Comparison of ENCODE assay signal across 9 cellular contexts in genomic region chr3:139718415-139718814, GRCh38. TPM values are rescaled to one million over a fixed set of nuclear protein-coding genes. Genes with fewer than 3 reads are reported as not detected.
DNase-seq lines count a peak whose midpoint lies in the region; ATAC-seq, FAIRE-seq and TF ChIP-seq lines count a peak whose summit lies in the region.
"Had no signal": no experiment of that assay in that cellular context is flagged by ENCODE, and none has a peak within 500 bp of the region (broad histone marks: within the 10 kb centered on the region; RNA-seq: fewer than 3 reads in every experiment).

No MANE protein-coding gene starts in this region.

- no peak overlapping the region for H3K27ac Mint-ChIP-seq in HFFc6

- FAIRE-seq in kidney (lab: Jason Lieb, UNC) = no peak

- H3K9me3 ChIP-seq in kidney (ENCODE audit: control insufficient read depth in 1 of 2, low read length in 2 of 2) = no peaks in the 10 kb centered on the region

- intact Hi-C loops in kidney (cut with DNase I) = no loop called here

- ATAC-seq in GM18511 (IDR thresholded peaks at IDR 0.05; ENCODE audit: unreplicated experiment) (no peak), GM18502 (IDR thresholded peaks at IDR 0.05; ENCODE audit: poor library complexity, unreplicated experiment) (no peak), HG03521 (IDR thresholded peaks at IDR 0.05; ENCODE audit: unreplicated experiment) (no peak)

- H3K27me3 Mint-ChIP-seq in HFFc6 (ENCODE audit: insufficient read depth) = peaks cover 2% of the 10 kb centered on the region

- H3K36me3 Mint-ChIP-seq in HFFc6 (ENCODE audit: low read depth) = no peaks in the 10 kb centered on the region

- H3K36me3 ChIP-seq in kidney (ENCODE audit: control insufficient read depth in 1 of 2, insufficient read depth in 2 of 2, low read length in 2 of 2) = no peaks in the 10 kb centered on the region

- no peaks in the 10 kb centered on the region for H3K4me1 ChIP-seq in kidney (ENCODE audit: control insufficient read depth in 1 of 2, insufficient read depth in 1 of 2, low read depth in 1 of 2, low read length in 2 of 2)
- H3K4me1 ChIP-seq: parathyroid adenoma had no signal

- no peak overlapping the region for H3K4me3 Mint-ChIP-seq in HFFc6

- H3K4me1 Mint-ChIP-seq in HFFc6 (ENCODE audit: low read depth) = no peaks in the 10 kb centered on the region

- H3K27ac ChIP-seq in kidney (ENCODE audit: low read depth in 2 of 2, low read length in 2 of 2) = no peak overlapping the region
- H3K27ac ChIP-seq: parathyroid adenoma had no signal

- DNase-seq in ACHN (peak; percentile 55), HFFc6 (no peak), amniotic epithelial cell (ENCODE audit: low read depth) (peak; percentile 1), kidney (no peak), NCI-H128 (lab: John Stamatoyannopoulos, UW; ENCODE audit: unreplicated experiment) (no peak)

- H3K4me3 ChIP-seq in kidney (ENCODE audit: low read length in 2 of 2) = no peak overlapping the region

- no peak overlapping the region for H3K9ac ChIP-seq in kidney (ENCODE audit: low read length in 2 of 2)
- H3K9ac ChIP-seq: parathyroid adenoma had no signal

- in situ Hi-C loops in ACHN (cut with HindIII; ENCODE audit: low pct_ligation_motif_present, low pct_unique_long_range_greater_than_20kb, low sequenced_read_pairs) = no loop called here

- H3K9me3 Mint-ChIP-seq in HFFc6 = peaks cover 47% of the 10 kb centered on the region

- TF ChIP-seq CTCF in HFFc6 (IDR thresholded peaks at IDR 0.05) (peak; percentile 12; the same call in 1 of the 2 replicates), kidney (IDR thresholded peaks at IDR 0.05; ENCODE audit: borderline replicate concordance, extremely low read depth, insufficient read depth) (peak; percentile 58)

RNA-seq across cellular contexts. Expression of gene NMNAT3, which starts 40.6 kb away (rescaled TPM):
- under 1 TPM in 4 of 6 experiments, not detected in 2; 0.02 to 0.05 (median 0.03) TPM for total RNA-seq in HFFc6 (2021; fragmentation: NEBNext Ultra II Directional; extraction: Animal tissue kit (Norgen Biotek cat#: 25700))
- total RNA-seq in kidney = 6.4 TPM
- 13.8 TPM for polyA plus RNA-seq in kidney (ENCODE audit: insufficient read depth, low read depth, low replicate concordance)

Comparison
In these comparisons a context has a peak if more than half of its experiments do, and no peak if none do; other contexts are left out.
1. DNase-seq: peak in ACHN (single experiment) and amniotic epithelial cell (single experiment); none in HFFc6 (single experiment), kidney (single experiment) and NCI-H128 (single experiment).